8 cellular contexts compared by ENCODE assay signal in genomic region chr3:59839810-59840515, GRCh38.
DNase-seq lines count a peak whose midpoint lies in the region; ATAC-seq and TF ChIP-seq lines count a peak whose summit lies in the region.

No MANE protein-coding gene starts in this region.

- no peaks in the 10 kb centered on the region for H3K36me3 Mint-ChIP-seq in activated B cell treated with CpG ODN at 0.5 μM for 24 hours (ENCODE audit: low read depth)

- CTCF ChIA-PET in GM10248 (lab: Yijun Ruan, JAX), result interaction anchor here (1.5 kb wide), 1 partner anchor 26 kb away, joined by 3 read pairs; no protein-coding TSS in a partner anchor
- CTCF ChIA-PET in activated B cell treated with CpG ODN at 0.5 μM for 24 hours (lab: Charles Lee), result interaction anchor here (1.0 to 2.9 kb wide), 2 partner anchors 12 to 18 kb away, joined by 4 to 9 read pairs; no protein-coding TSS in a partner anchor
- CTCF ChIA-PET in A673 (lab: Charles Lee), result no interaction called here

- intact Hi-C loops in activated B cell treated with CpG ODN at 0.5 μM for 24 hours (cut with micrococcal nuclease) (loop anchor here (1.0 to 5.0 kb wide), 4 partner anchors 17 to 1411 kb away; partner anchors contain the start of gene FHIT), head of caudate nucleus (cut with DNase I) (no loop called here), A673 (cut with micrococcal nuclease; ENCODE audit: unreplicated experiment) (no loop called here)

- TF ChIP-seq CTCF in GM10248 (IDR thresholded peaks at IDR 0.05; ENCODE audit: control extremely low read depth, extremely low read depth, low read depth, missing control alignments) (no peak), activated B cell treated with CpG ODN at 0.5 μM for 24 hours (IDR thresholded peaks at IDR 0.05) (no peak), A673 (conservative IDR thresholded peaks at IDR 0.05; ENCODE audit: low read depth, low read length) (no peak)

- H3K4me1 ChIP-seq in A673 (ENCODE audit: insufficient read depth, low read length, poor library complexity, severe bottlenecking), result no peaks in the 10 kb centered on the region

- no peak overlapping the region for H3K4me3 ChIP-seq in A673 (ENCODE audit: low read depth, low read length, poor library complexity, severe bottlenecking)

- H3K9me3 Mint-ChIP-seq in activated B cell treated with CpG ODN at 0.5 μM for 24 hours, result peaks cover 2% of the 10 kb centered on the region

- H3K27me3 ChIP-seq in A673 (replicated peaks; ENCODE audit: insufficient read depth, low read depth, low read length, poor library complexity), result no peaks in the 10 kb centered on the region

- BruUV-seq in A673 (replicated peaks; lab: Mats Ljungman, UMichigan), result no TSS peak

- H3K36me3 ChIP-seq in A673 (ENCODE audit: insufficient read depth, low read length, poor library complexity, severe bottlenecking), result no peaks in the 10 kb centered on the region

- no peaks in the 10 kb centered on the region for H3K9me3 ChIP-seq in A673 (ENCODE audit: low read depth, low read length, poor library complexity, severe bottlenecking)

- H3K4me1 Mint-ChIP-seq in activated B cell treated with CpG ODN at 0.5 μM for 24 hours, result peaks cover 48% of the 10 kb centered on the region

- no peaks in the 10 kb centered on the region for H3K27me3 Mint-ChIP-seq in activated B cell treated with CpG ODN at 0.5 μM for 24 hours

- POLR2A ChIA-PET in GM10248 (lab: Yijun Ruan, JAX), result no interaction called here
- POLR2A ChIA-PET in activated B cell treated with CpG ODN at 0.5 μM for 24 hours (lab: Charles Lee), result interaction anchor here (0.7 to 1.4 kb wide), 5 partner anchors 30 to 1795 kb away, joined by 3 to 6 read pairs (median 4); no protein-coding TSS in a partner anchor
- POLR2A ChIA-PET in A673 (lab: Charles Lee; ENCODE audit: low non-redundant PET), result no interaction called here

- H3K4me3 Mint-ChIP-seq in activated B cell treated with CpG ODN at 0.5 μM for 24 hours, result peak overlapping the region; percentile 76

- DNase-seq in GM10248 (ENCODE audit: extremely low spot score), result peak; percentile 9
- DNase-seq in activated B cell treated with CpG ODN at 0.5 μM for 24 hours, result no peak
- no peak for DNase-seq in head of caudate nucleus
- DNase-seq in retina, result no peak
- DNase-seq in NCI-H187 treated with DMSO at 0.1 percent for 48 hours (lab: John Stamatoyannopoulos, UW), result no peak
- DNase-seq in A673 (ENCODE audit: low spot score), result no peak

- H3K27ac ChIP-seq in A673 (ENCODE audit: low read depth, low read length, poor library complexity, severe bottlenecking), result no peak overlapping the region

- peak overlapping the region; percentile 95 for H3K27ac Mint-ChIP-seq in activated B cell treated with CpG ODN at 0.5 μM for 24 hours

- ATAC-seq in GM19351 (IDR thresholded peaks at IDR 0.05; ENCODE audit: unreplicated experiment), result peak; percentile 94
- peak; percentile 84 for ATAC-seq in HG03060 (IDR thresholded peaks at IDR 0.05; ENCODE audit: low read depth, unreplicated experiment)
- ATAC-seq in activated B cell treated with CpG ODN at 0.5 μM for 24 hours (ENCODE audit: low read depth), result peak; percentile 90
